Comparison of ENCODE assay signal across 15 cellular contexts in the genomic region with DNA sequence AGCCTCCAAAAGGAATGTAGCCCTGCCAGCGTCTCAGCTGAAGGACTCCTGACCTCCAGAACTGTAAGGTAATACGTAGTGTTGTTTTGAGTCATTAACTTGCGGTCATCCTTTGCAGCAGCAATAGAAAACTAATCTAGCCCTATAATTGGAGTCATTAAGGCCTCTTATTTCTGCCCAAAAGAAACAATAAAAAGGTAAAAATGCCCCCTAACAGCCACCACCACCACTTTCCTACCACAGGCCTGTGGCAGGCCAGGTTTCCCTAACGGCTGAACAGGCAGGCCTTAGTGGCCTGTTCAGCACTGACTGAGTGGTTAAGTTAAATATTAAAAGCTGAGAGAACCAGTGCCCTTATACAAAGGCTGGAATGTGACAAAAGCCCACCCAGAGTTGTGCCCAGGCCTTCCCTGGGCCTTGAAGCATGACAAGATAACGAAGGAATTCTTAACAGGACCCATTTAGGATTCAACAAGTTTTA.
DNase-seq lines count a peak whose midpoint lies in the region; ATAC-seq lines count a peak whose summit lies in the region.
"Had no signal": no experiment of that assay in that cellular context is flagged by ENCODE, and none has a peak within 500 bp of the region (broad histone marks: within the 10 kb centered on the region; RNA-seq: fewer than 3 reads in every experiment).

No MANE protein-coding gene starts in this region.

- no CpG with 5 or more reads among the region's 5 CpGs for WGBS in mesendoderm (ENCODE audit: extremely low coverage, insufficient coverage, low lambda C conversion rate)

- no peaks in the 10 kb centered on the region for H3K36me3 ChIP-seq in mesendoderm (ENCODE audit: control insufficient read depth, insufficient read depth, low read length)
- H3K36me3 ChIP-seq: BLaER1 treated with 17β-estradiol and CSF1 and Interleukin-3, amounts not matched to agents 10 nM and 100 nM had no signal

- peak overlapping the region; percentile 93 for H2BK5ac ChIP-seq in mesendoderm (ENCODE audit: low read length)

- H3K27ac ChIP-seq in mesendoderm (ENCODE audit: low read depth, low read length): peak overlapping the region; percentile 4
- H3K27ac ChIP-seq: 22Rv1; BLaER1 treated with 17β-estradiol and CSF1 and Interleukin-3, amounts not matched to agents 10 nM and 100 nM had no signal

- H3K4me1 ChIP-seq in mesendoderm (ENCODE audit: control insufficient read depth, low read depth, low read length): peaks cover 11% of the 10 kb centered on the region
- H3K4me1 ChIP-seq: BLaER1 treated with 17β-estradiol and CSF1 and Interleukin-3, amounts not matched to agents 10 nM and 100 nM had no signal

- H2BK120ac ChIP-seq in mesendoderm (ENCODE audit: low read depth, low read length): no peak overlapping the region

- peak; percentile 33 for DNase-seq in Caki2 (ENCODE audit: low read depth)
- peak; percentile 8 for DNase-seq in M059J (ENCODE audit: low read depth)
- peak; percentile 82 for DNase-seq in glomerular visceral epithelial cell (ENCODE audit: extremely low spot score)
- peak; percentile 87 for DNase-seq in mesendoderm
- DNase-seq in stimulated activated naive CD8-positive, alpha-beta T cell treated with anti-CD3 and anti-CD28 coated beads, Interleukin-15, Interleukin-2, amounts not matched to agents 100 U/mL and 50 U/mL, for 24 hours: no peak
- no peak for DNase-seq in AG08396 (ENCODE audit: low spot score)
- no peak for DNase-seq in AML-193 (lab: John Stamatoyannopoulos, UW)
- no peak for DNase-seq in activated CD4-positive, alpha-beta T cell treated with anti-CD3 and anti-CD28 coated beads, Interleukin-2, amount 50 U/mL, for 48 hours
- DNase-seq: CD4-positive, alpha-beta T cell; DMS79; HCEC 1CT; HFFc6; IMR-90 had no signal

- H2AK5ac ChIP-seq in mesendoderm (ENCODE audit: low read length): peak overlapping the region; percentile 15

- in situ Hi-C loops in Caki2 (cut with HindIII; ENCODE audit: low pct_unique_long_range_greater_than_20kb, low sequenced_read_pairs): no loop called here

- peak overlapping the region; percentile 25 for H3K18ac ChIP-seq in mesendoderm (ENCODE audit: low read length)

- H3K9ac ChIP-seq in mesendoderm (ENCODE audit: low read length): no peak overlapping the region
- H3K9ac ChIP-seq: BLaER1 treated with 17β-estradiol and CSF1 and Interleukin-3, amounts not matched to agents 10 nM and 100 nM had no signal

- no peak for ATAC-seq in stimulated activated naive CD8-positive, alpha-beta T cell treated with anti-CD3 and anti-CD28 coated beads, Interleukin-15, Interleukin-2, amounts not matched to agents 100 U/mL and 50 U/mL, for 24 hours

- H3K4me3 ChIP-seq in mesendoderm (ENCODE audit: low read length): no peak overlapping the region
- H3K4me3 ChIP-seq: BLaER1 treated with 17β-estradiol and CSF1 and Interleukin-3, amounts not matched to agents 10 nM and 100 nM had no signal

- peak overlapping the region; percentile 63 for H3K56ac ChIP-seq in mesendoderm (ENCODE audit: low read length)

- peak overlapping the region; percentile 41 for H2BK15ac ChIP-seq in mesendoderm (replicated peaks; ENCODE audit: low read depth)

- no peak overlapping the region for H3K4me2 ChIP-seq in mesendoderm (ENCODE audit: low read length)
- H3K4me2 ChIP-seq: BLaER1 treated with 17β-estradiol and CSF1 and Interleukin-3, amounts not matched to agents 10 nM and 100 nM had no signal

- no peaks in the 10 kb centered on the region for H3K27me3 ChIP-seq in mesendoderm (ENCODE audit: insufficient read depth, low read length, poor library complexity)
- H3K27me3 ChIP-seq: BLaER1 treated with 17β-estradiol and CSF1 and Interleukin-3, amounts not matched to agents 10 nM and 100 nM had no signal

- H3K79me2 ChIP-seq in mesendoderm (ENCODE audit: control insufficient read depth, insufficient read depth, low read length): no peaks in the 10 kb centered on the region

- peak overlapping the region; percentile 59 for H4K5ac ChIP-seq in mesendoderm (ENCODE audit: low read length)

- no peak overlapping the region for H3K23ac ChIP-seq in mesendoderm (ENCODE audit: low read length)

- H4K8ac ChIP-seq in mesendoderm (ENCODE audit: low read depth, low read length): no peak overlapping the region

- H3K79me1 ChIP-seq in mesendoderm (ENCODE audit: low read length): no peaks in the 10 kb centered on the region

- H3K4ac ChIP-seq in mesendoderm (ENCODE audit: low read depth, low read length): peak overlapping the region; percentile 9

Comparison
In these comparisons a context has a peak if more than half of its experiments do, and no peak if none do; other contexts are left out.
1. DNase-seq: peak in Caki2 (single experiment), M059J (single experiment), glomerular visceral epithelial cell (single experiment) and mesendoderm (single experiment); none in stimulated activated naive CD8-positive, alpha-beta T cell treated with anti-CD3 and anti-CD28 coated beads, Interleukin-15, Interleukin-2, amounts not matched to agents 100 U/mL and 50 U/mL, for 24 hours (single experiment), AG08396 (single experiment), AML-193 (0 of 2) and activated CD4-positive, alpha-beta T cell treated with anti-CD3 and anti-CD28 coated beads, Interleukin-2, amount 50 U/mL, for 48 hours (0 of 2).